In the genomic region with DNA sequence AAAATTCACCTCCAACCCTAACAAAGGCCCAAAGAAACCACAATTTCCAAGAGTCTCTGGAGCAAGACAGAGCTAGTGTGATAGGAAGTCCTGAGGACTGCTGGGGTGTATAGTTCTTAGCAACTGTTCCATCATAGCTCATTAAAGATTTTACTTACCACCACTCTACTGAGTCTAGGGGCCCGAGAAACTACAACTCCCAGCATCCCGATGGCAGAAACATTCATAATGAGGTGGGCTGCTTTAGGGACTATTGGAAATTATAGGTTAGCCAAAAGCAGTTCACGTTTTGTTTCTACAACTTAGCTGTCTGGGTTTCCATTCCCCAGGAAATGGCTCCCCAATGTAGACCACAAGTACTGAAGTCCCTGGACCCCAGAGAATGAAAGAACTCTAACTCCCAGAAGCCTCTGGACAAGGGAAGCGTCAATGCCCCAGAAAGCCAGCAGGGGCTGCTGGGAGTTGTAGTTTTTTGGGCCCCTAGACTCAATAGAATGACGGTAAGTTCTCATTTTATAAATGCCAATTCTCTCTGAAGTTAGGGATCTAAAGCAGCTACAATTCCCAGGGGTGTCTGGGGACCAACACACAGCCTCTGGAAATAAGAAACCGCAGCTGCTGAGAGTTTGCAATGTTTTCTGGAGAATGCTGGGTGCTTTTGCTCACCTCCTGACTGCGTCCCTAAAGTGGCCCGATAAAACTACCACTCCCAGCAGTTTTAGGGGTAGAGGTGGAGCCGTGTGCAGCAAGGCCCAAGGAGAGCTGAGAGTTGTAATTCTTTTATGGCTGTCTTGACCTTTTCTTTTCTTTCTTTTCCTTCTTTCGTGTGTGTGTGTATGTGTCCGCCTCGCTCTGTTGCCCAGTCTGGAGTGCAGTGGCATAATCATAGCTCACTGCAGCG, we compare ENCODE assay signal across 1 cellular context.
TF ChIP-seq lines count a peak whose summit lies in the region.

No MANE protein-coding gene starts in this region.

TF ChIP-seq in HepG2, 621 proteins besides CTCF, POLR2A, EP300 and RAD21 (continued from another document):
- TF ChIP-seq, protein P1, sequence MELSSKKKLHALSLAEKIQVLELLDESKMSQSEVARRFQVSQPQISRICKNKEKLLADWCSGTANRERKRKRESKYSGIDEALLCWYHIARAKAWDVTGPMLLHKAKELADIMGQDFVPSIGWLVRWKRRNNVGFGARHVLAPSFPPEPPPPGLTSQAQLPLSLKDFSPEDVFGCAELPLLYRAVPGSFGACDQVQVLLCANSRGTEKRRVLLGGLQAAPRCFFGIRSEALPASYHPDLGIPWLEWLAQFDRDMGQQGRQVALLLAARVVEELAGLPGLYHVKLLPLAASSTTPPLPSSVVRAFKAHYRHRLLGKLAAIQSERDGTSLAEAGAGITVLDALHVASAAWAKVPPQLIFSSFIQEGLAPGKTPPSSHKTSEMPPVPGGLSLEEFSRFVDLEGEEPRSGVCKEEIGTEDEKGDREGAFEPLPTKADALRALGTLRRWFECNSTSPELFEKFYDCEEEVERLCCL (CRISPR knock-in tag; IDR thresholded peaks at IDR 0.05; ENCODE audit: borderline replicate concordance), result no peak
- no peak for TF ChIP-seq PCBP2 (optimal IDR thresholded peaks at IDR 0.05; ENCODE audit: low read depth, low read length, poor library complexity, severe bottlenecking)
